9 cellular contexts compared by ENCODE assay signal in genomic region chr2:168336786-168337388, GRCh38.
DNase-seq lines count a peak whose midpoint lies in the region; ATAC-seq and TF ChIP-seq lines count a peak whose summit lies in the region.
"Had no signal": no experiment of that assay in that cellular context is flagged by ENCODE, and none has a peak within 500 bp of the region (broad histone marks: within the 10 kb centered on the region; RNA-seq: fewer than 3 reads in every experiment).

No MANE protein-coding gene starts in this region.

- peaks cover 22% of the 10 kb centered on the region for H3K4me1 Mint-ChIP-seq in GM23338

- H3K4me1 ChIP-seq in GM23338 (ENCODE audit: insufficient read depth) (peaks cover 12% of the 10 kb centered on the region; the same call in 1 of the 2 replicates), right atrium auricular region (no peaks in the 10 kb centered on the region)

- peak; percentile 99 for ATAC-seq in GM23338

- H3K4me2 ChIP-seq in GM23338 = no peak overlapping the region

- no peak overlapping the region for H3K4me3 Mint-ChIP-seq in GM23338

- H3F3A ChIP-seq in GM23338 (replicated peaks; ENCODE audit: low read depth) = no peaks in the 10 kb centered on the region

- peak; percentile 85 to 91 for TF ChIP-seq CTCF in GM23338 (conservative IDR thresholded peaks at IDR 0.05; ENCODE audit: low read depth in 2 of 2)
- peak; percentile 13 to 48 for TF ChIP-seq CTCF in right atrium auricular region (IDR thresholded peaks at IDR 0.05)

- DNase-seq in DMS 273 treated with DMSO at 0.1 percent for 48 hours (lab: John Stamatoyannopoulos, UW) = peak; percentile 12
- peak; percentile 92 for DNase-seq in GM23338 (ENCODE audit: low spot score)
- peak; percentile 71 for DNase-seq in NCI-H345 (lab: John Stamatoyannopoulos, UW)
- peak; percentile 38 for DNase-seq in activated T-cell treated with anti-CD3 and anti-CD28 coated beads for 4 hours
- DNase-seq in right atrium auricular region (ENCODE audit: low spot score) = no peak
- DNase-seq in stimulated activated CD8-positive, alpha-beta memory T cell treated with anti-CD3 and anti-CD28 coated beads, Interleukin-15, amount 100 ng/mL, for 1 hour (ENCODE audit: low read depth) = peak; percentile 29
- no peak for DNase-seq in AG20443 (ENCODE audit: low spot score)
- no peak for DNase-seq in NCI-H1694 treated with DMSO at 0.1 percent for 48 hours (lab: John Stamatoyannopoulos, UW)

- H3K27me3 ChIP-seq in GM23338 (ENCODE audit: insufficient read depth) = no peaks in the 10 kb centered on the region
- no peaks in the 10 kb centered on the region for H3K27me3 ChIP-seq in right atrium auricular region

- peak overlapping the region; percentile 40; the same call in 1 of the 2 replicates for H2AFZ ChIP-seq in GM23338

- H3K9me3 Mint-ChIP-seq in GM23338 = peaks cover 9% of the 10 kb centered on the region
- H3K9me3 Mint-ChIP-seq: IgD-negative memory B cell had no signal

- no peaks in the 10 kb centered on the region for H3K9me3 ChIP-seq in right atrium auricular region

- H4K20me1 ChIP-seq in GM23338 (replicated peaks; ENCODE audit: insufficient read depth) = no peaks in the 10 kb centered on the region

- H3K27ac ChIP-seq in GM23338 (ENCODE audit: low read depth) = no peak overlapping the region
- H3K27ac ChIP-seq in right atrium auricular region = no peak overlapping the region

- H3K36me3 ChIP-seq in GM23338 (ENCODE audit: insufficient read depth) (no peaks in the 10 kb centered on the region), right atrium auricular region (no peaks in the 10 kb centered on the region)

- H3K9me2 ChIP-seq in GM23338 (ENCODE audit: insufficient read depth) = peaks cover 13% of the 10 kb centered on the region

- H3K4me3 ChIP-seq in GM23338 = no peak overlapping the region
- no peak overlapping the region for H3K4me3 ChIP-seq in right atrium auricular region

- H3K27me3 Mint-ChIP-seq in GM23338 (ENCODE audit: insufficient read depth, low read depth, poor library complexity) = peaks cover 2% of the 10 kb centered on the region

- no peaks in the 10 kb centered on the region for H3K79me2 ChIP-seq in GM23338 (replicated peaks; ENCODE audit: insufficient read depth)

- no peaks in the 10 kb centered on the region for H3K36me3 Mint-ChIP-seq in GM23338 (ENCODE audit: low read depth)

- H3K27ac Mint-ChIP-seq in GM23338 = no peak overlapping the region
- H3K27ac Mint-ChIP-seq: IgD-negative memory B cell had no signal

TF ChIP-seq in GM23338, 12 proteins besides CTCF, POLR2A, EP300 and RAD21 (continues in another document):
- TF ChIP-seq ZNF331 (CRISPR knock-in tag; IDR thresholded peaks at IDR 0.05; ENCODE audit: low read depth) (no peak), CREB1 (CRISPR knock-in tag; IDR thresholded peaks at IDR 0.05; ENCODE audit: low read depth) (no peak), ETS1 (IDR thresholded peaks at IDR 0.05) (no peak), EZH2 (IDR thresholded peaks at IDR 0.05; ENCODE audit: low read depth, unreplicated experiment) (no peak), EZH2phosphoT487 (IDR thresholded peaks at IDR 0.05; ENCODE audit: unreplicated experiment) (no peak), NANOG (IDR thresholded peaks at IDR 0.05; ENCODE audit: borderline replicate concordance) (no peak), ZNF114 (CRISPR knock-in tag; IDR thresholded peaks at IDR 0.05) (no peak), JUNB (IDR thresholded peaks at IDR 0.05; ENCODE audit: unreplicated experiment) (no peak), STAT1 (IDR thresholded peaks at IDR 0.05; ENCODE audit: unreplicated experiment) (no peak), ZNF462 (CRISPR knock-in tag; IDR thresholded peaks at IDR 0.05) (no peak)
- TF ChIP-seq, protein P1, sequence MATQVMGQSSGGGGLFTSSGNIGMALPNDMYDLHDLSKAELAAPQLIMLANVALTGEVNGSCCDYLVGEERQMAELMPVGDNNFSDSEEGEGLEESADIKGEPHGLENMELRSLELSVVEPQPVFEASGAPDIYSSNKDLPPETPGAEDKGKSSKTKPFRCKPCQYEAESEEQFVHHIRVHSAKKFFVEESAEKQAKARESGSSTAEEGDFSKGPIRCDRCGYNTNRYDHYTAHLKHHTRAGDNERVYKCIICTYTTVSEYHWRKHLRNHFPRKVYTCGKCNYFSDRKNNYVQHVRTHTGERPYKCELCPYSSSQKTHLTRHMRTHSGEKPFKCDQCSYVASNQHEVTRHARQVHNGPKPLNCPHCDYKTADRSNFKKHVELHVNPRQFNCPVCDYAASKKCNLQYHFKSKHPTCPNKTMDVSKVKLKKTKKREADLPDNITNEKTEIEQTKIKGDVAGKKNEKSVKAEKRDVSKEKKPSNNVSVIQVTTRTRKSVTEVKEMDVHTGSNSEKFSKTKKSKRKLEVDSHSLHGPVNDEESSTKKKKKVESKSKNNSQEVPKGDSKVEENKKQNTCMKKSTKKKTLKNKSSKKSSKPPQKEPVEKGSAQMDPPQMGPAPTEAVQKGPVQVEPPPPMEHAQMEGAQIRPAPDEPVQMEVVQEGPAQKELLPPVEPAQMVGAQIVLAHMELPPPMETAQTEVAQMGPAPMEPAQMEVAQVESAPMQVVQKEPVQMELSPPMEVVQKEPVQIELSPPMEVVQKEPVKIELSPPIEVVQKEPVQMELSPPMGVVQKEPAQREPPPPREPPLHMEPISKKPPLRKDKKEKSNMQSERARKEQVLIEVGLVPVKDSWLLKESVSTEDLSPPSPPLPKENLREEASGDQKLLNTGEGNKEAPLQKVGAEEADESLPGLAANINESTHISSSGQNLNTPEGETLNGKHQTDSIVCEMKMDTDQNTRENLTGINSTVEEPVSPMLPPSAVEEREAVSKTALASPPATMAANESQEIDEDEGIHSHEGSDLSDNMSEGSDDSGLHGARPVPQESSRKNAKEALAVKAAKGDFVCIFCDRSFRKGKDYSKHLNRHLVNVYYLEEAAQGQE (IDR thresholded peaks at IDR 0.05; ENCODE audit: unreplicated experiment) = no peak

Comparison
In these comparisons a context has a peak if more than half of its experiments do, and no peak if none do; other contexts are left out.
1. DNase-seq: peak in DMS 273 treated with DMSO at 0.1 percent for 48 hours (single experiment), GM23338 (single experiment), NCI-H345 (single experiment), activated T-cell treated with anti-CD3 and anti-CD28 coated beads for 4 hours (single experiment) and stimulated activated CD8-positive, alpha-beta memory T cell treated with anti-CD3 and anti-CD28 coated beads, Interleukin-15, amount 100 ng/mL, for 1 hour (single experiment); none in right atrium auricular region (single experiment), AG20443 (single experiment) and NCI-H1694 treated with DMSO at 0.1 percent for 48 hours (single experiment).